ENCODE assay signal across 2 cellular contexts in genomic region chr2:27261926-27262298, GRCh38.
TF ChIP-seq lines count a peak whose summit lies in the region.

No MANE protein-coding gene starts in this region.

TF ChIP-seq in SK-N-SH, 30 proteins besides CTCF, POLR2A, EP300 and RAD21 (continued from another document):
- no peak for TF ChIP-seq REST (IDR thresholded peaks at IDR 0.05; ENCODE audit: low read depth, low read length)
- no peak for TF ChIP-seq RFX5 (IDR thresholded peaks at IDR 0.05; ENCODE audit: low read length)
- no peak for TF ChIP-seq FOXM1 (IDR thresholded peaks at IDR 0.05; ENCODE audit: low read depth)

TF ChIP-seq in SK-N-SH treated with all-trans-retinoic acid at 6 μM for 48 hours, 23 proteins besides CTCF, POLR2A, EP300 and RAD21 (continued from another document):
- no peak for TF ChIP-seq CSRNP3 (CRISPR knock-in tag; IDR thresholded peaks at IDR 0.05)
- TF ChIP-seq ZNF70 (CRISPR knock-in tag; IDR thresholded peaks at IDR 0.05) = no peak
- TF ChIP-seq ARNTL (CRISPR knock-in tag; IDR thresholded peaks at IDR 0.05; ENCODE audit: borderline replicate concordance, low read depth) = no peak
- TF ChIP-seq GLIS3 (CRISPR knock-in tag; IDR thresholded peaks at IDR 0.05) = no peak
- no peak for TF ChIP-seq TCF4 (CRISPR knock-in tag; IDR thresholded peaks at IDR 0.05; ENCODE audit: borderline replicate concordance)
- no peak for TF ChIP-seq ZFP3 (CRISPR knock-in tag; IDR thresholded peaks at IDR 0.05)
- TF ChIP-seq ESRRG (CRISPR knock-in tag; IDR thresholded peaks at IDR 0.05) = no peak
- no peak for TF ChIP-seq PPARA (CRISPR knock-in tag; IDR thresholded peaks at IDR 0.05; ENCODE audit: borderline replicate concordance)
- TF ChIP-seq OSR1 (CRISPR knock-in tag; IDR thresholded peaks at IDR 0.05) = no peak
